ENCODE assay signal across 7 cellular contexts in genomic region chr9:73076-73899, GRCh38. TPM values are rescaled to one million over a fixed set of nuclear protein-coding genes. Genes with fewer than 3 reads are reported as not detected.
A peak's percentile ranks its signal among the peaks of the same experiment; 100 is the strongest.
DNase-seq lines count a peak whose midpoint lies in the region; ATAC-seq and TF ChIP-seq lines count a peak whose summit lies in the region.
"Not testable (repeated sequence)": the region's sequence is repeated elsewhere in the genome, so short reads cannot be mapped to it uniquely, and the experiment has no call there.

No MANE protein-coding gene starts in this region.

- H4K8ac ChIP-seq in mesendoderm (ENCODE audit: low read depth, low read length): not testable (repeated sequence)

- not testable (repeated sequence) for H3K4me1 Mint-ChIP-seq in activated T-cell treated with anti-CD3 and anti-CD28 coated beads, Interleukin-2, amount 50 U/mL, for 4 hours (ENCODE audit: low read depth)

- not testable (repeated sequence) for H2BK120ac ChIP-seq in mesendoderm (ENCODE audit: low read depth, low read length)

- H3K27me3 ChIP-seq in Peyer's patch; colonic mucosa; mesendoderm (ENCODE audit: insufficient read depth, low read length, poor library complexity): not testable (repeated sequence)
- H3K27me3 ChIP-seq in heart right ventricle: peaks cover 0 to 14% (median 5%) of the 10 kb centered on the region in 7 donors
- peaks cover 12% of the 10 kb centered on the region for H3K27me3 ChIP-seq in skeletal muscle satellite cell (ENCODE audit: control insufficient read depth, insufficient read depth, low read length)

- not testable (repeated sequence) for H3K36me3 Mint-ChIP-seq in activated T-cell treated with anti-CD3 and anti-CD28 coated beads, Interleukin-2, amount 50 U/mL, for 4 hours (ENCODE audit: insufficient read depth)

- H3K4me2 ChIP-seq in mesendoderm (ENCODE audit: low read length): peak overlapping the region; percentile 10
- H3K4me2 ChIP-seq in skeletal muscle satellite cell (ENCODE audit: low read length): peak overlapping the region; percentile 69

- H3K4me1 ChIP-seq in Peyer's patch; colonic mucosa; heart right ventricle; mesendoderm (ENCODE audit: control insufficient read depth, low read depth, low read length); skeletal muscle satellite cell (ENCODE audit: control insufficient read depth, insufficient read depth, low read length): not testable (repeated sequence)

- not testable (repeated sequence) for H3K4me3 Mint-ChIP-seq in activated T-cell treated with anti-CD3 and anti-CD28 coated beads, Interleukin-2, amount 50 U/mL, for 4 hours

- H2BK5ac ChIP-seq in mesendoderm (ENCODE audit: low read length): not testable (repeated sequence)

- not testable (repeated sequence) for H3K56ac ChIP-seq in mesendoderm (ENCODE audit: low read length)

- not testable (repeated sequence) for H3K79me1 ChIP-seq in mesendoderm (ENCODE audit: low read length)

- H2BK15ac ChIP-seq in mesendoderm (replicated peaks; ENCODE audit: low read depth): not testable (repeated sequence)

- in situ Hi-C loops in GM13976 (cut with MboI; ENCODE audit: low sequenced_read_pairs, unreplicated experiment): not testable (repeated sequence)

- H3K18ac ChIP-seq in mesendoderm (ENCODE audit: low read length): not testable (repeated sequence)

- 1% methylated on average over 57 to 109 of the region's 109 CpGs for WGBS in heart right ventricle, 2 donors
- no CpG with 5 or more reads among the region's 109 CpGs for WGBS in mesendoderm (ENCODE audit: extremely low coverage, insufficient coverage, low lambda C conversion rate)

- H3K23ac ChIP-seq in mesendoderm (ENCODE audit: low read length): not testable (repeated sequence)

- intact Hi-C loops in colonic mucosa (cut with DNase I); heart right ventricle (cut with DNase I): not testable (repeated sequence)

- not testable (repeated sequence) for H3K9me3 ChIP-seq in Peyer's patch; colonic mucosa; heart right ventricle; skeletal muscle satellite cell (replicated peaks; ENCODE audit: low read length)

- peak; percentile 18 for DNase-seq in GM13976 (ENCODE audit: low spot score)
- peak in 1 of 3 donors; percentile 48 for DNase-seq in Peyer's patch
- DNase-seq in activated T-cell treated with anti-CD3 and anti-CD28 coated beads, Interleukin-2, amount 50 U/mL, for 4 hours: peak; percentile 9
- DNase-seq in colonic mucosa: not testable (repeated sequence)
- peak; percentile 8 to 46 for DNase-seq in heart right ventricle
- DNase-seq in mesendoderm: peak; percentile 25

- H3K27me3 Mint-ChIP-seq in activated T-cell treated with anti-CD3 and anti-CD28 coated beads, Interleukin-2, amount 50 U/mL, for 4 hours (ENCODE audit: low read depth): peaks cover 12% of the 10 kb centered on the region

- H3K4me3 ChIP-seq in Peyer's patch (peak overlapping the region; percentile 22 to 56 (median 40)), colonic mucosa (peak overlapping the region; percentile 20), heart right ventricle (peak overlapping the region in 9 of 10 donors; percentile 39 to 62 (median 51)), skeletal muscle satellite cell (ENCODE audit: low read length) (peak overlapping the region; percentile 59)
- not testable (repeated sequence) for H3K4me3 ChIP-seq in mesendoderm (ENCODE audit: low read length)

- H2AK5ac ChIP-seq in mesendoderm (ENCODE audit: low read length): not testable (repeated sequence)

- not testable (repeated sequence) for H3K9me3 Mint-ChIP-seq in activated T-cell treated with anti-CD3 and anti-CD28 coated beads, Interleukin-2, amount 50 U/mL, for 4 hours

- H4K5ac ChIP-seq in mesendoderm (ENCODE audit: low read length): not testable (repeated sequence)

- peak; percentile 77 to 78 for ATAC-seq in activated T-cell treated with anti-CD3 and anti-CD28 coated beads, Interleukin-2, amount 50 U/mL, for 4 hours
- ATAC-seq in heart right ventricle: peak; percentile 42 to 76 (median 61)

- H3K27ac ChIP-seq in Peyer's patch; colonic mucosa; mesendoderm (ENCODE audit: low read depth, low read length): not testable (repeated sequence)
- H3K27ac ChIP-seq in heart right ventricle: peak overlapping the region in 7 of 10 donors; percentile 50 to 78 (median 64)

- not testable (repeated sequence) for H3K79me2 ChIP-seq in mesendoderm (ENCODE audit: control insufficient read depth, insufficient read depth, low read length)

- not testable (repeated sequence) for TF ChIP-seq CTCF in GM13976 (IDR thresholded peaks at IDR 0.05; ENCODE audit: borderline replicate concordance, control extremely low read depth, extremely low read depth, insufficient read depth, missing control alignments); Peyer's patch (IDR thresholded peaks at IDR 0.05); colonic mucosa (IDR thresholded peaks at IDR 0.05); heart right ventricle (IDR thresholded peaks at IDR 0.05)

- H3K36me3 ChIP-seq in Peyer's patch; colonic mucosa; heart right ventricle; mesendoderm (ENCODE audit: control insufficient read depth, insufficient read depth, low read length); skeletal muscle satellite cell (ENCODE audit: insufficient read depth, low read length): not testable (repeated sequence)

- H3K4ac ChIP-seq in mesendoderm (ENCODE audit: low read depth, low read length): not testable (repeated sequence)

- H3K9ac ChIP-seq in colonic mucosa (ENCODE audit: low read depth in 2 of 2, low read length in 2 of 2); mesendoderm (ENCODE audit: low read length); skeletal muscle satellite cell (ENCODE audit: low read depth, low read length): not testable (repeated sequence)

- not testable (repeated sequence) for TF ChIP-seq POLR2A in Peyer's patch (IDR thresholded peaks at IDR 0.05)

RNA-seq across cellular contexts. Expression of gene WASHC1, which starts 44.0 kb away (rescaled TPM):
- total RNA-seq in Peyer's patch (10 to 100 TPM in 3 of 4 donors, 1 to 10 TPM in 1; 9.2 to 23.9 (median 17.2) TPM), colonic mucosa (10 to 100 TPM in 1 of 2 donors, 1 to 10 TPM in 1; 8.8 to 12.2 TPM), heart right ventricle (10 to 100 TPM in 3 of 10 donors, 1 to 10 TPM in 7; 6.0 to 14.2 (median 8.3) TPM)
- total RNA-seq in activated T-cell treated with anti-CD3 and anti-CD28 coated beads, Interleukin-2, amount 50 U/mL, for 4 hours: 10 to 100 TPM; 15.8 to 18.3 (median 18.1) TPM
- 10 to 100 TPM; 11.8 to 18.8 TPM for polyA plus RNA-seq in heart right ventricle
- polyA plus RNA-seq in mesendoderm (2013, experiment 1 of 2): 4.7 TPM
- polyA plus RNA-seq in mesendoderm (2013, experiment 2 of 2): 4.6 TPM
- total RNA-seq in skeletal muscle satellite cell (2012; rRNA removed): 1.3 and 3.5 TPM in 2 replicates

RNA-seq across cellular contexts. Expression of gene FOXD4, which starts 44.9 kb away (rescaled TPM):
- total RNA-seq in Peyer's patch (under 1 TPM in 1 of 4 donors, not detected in 3; 0.54 TPM), colonic mucosa (not detected), heart right ventricle (under 1 TPM in 5 of 10 donors, not detected in 5; 0.11 to 0.27 (median 0.13) TPM)
- total RNA-seq in activated T-cell treated with anti-CD3 and anti-CD28 coated beads, Interleukin-2, amount 50 U/mL, for 4 hours: under 1 TPM in 2 of 3 donors, not detected in 1; 0.10 to 0.16 TPM
- polyA plus RNA-seq in heart right ventricle: under 1 TPM in 1 of 2 donors, not detected in 1; 0.23 TPM
- polyA plus RNA-seq in mesendoderm (2013, experiment 1 of 2): 0.06 TPM
- 0.01 TPM for polyA plus RNA-seq in mesendoderm (2013, experiment 2 of 2)
- under 0.01 TPM in 1 of 2 replicates, not detected in the other for total RNA-seq in skeletal muscle satellite cell (2012; rRNA removed)
